In the genomic region with DNA sequence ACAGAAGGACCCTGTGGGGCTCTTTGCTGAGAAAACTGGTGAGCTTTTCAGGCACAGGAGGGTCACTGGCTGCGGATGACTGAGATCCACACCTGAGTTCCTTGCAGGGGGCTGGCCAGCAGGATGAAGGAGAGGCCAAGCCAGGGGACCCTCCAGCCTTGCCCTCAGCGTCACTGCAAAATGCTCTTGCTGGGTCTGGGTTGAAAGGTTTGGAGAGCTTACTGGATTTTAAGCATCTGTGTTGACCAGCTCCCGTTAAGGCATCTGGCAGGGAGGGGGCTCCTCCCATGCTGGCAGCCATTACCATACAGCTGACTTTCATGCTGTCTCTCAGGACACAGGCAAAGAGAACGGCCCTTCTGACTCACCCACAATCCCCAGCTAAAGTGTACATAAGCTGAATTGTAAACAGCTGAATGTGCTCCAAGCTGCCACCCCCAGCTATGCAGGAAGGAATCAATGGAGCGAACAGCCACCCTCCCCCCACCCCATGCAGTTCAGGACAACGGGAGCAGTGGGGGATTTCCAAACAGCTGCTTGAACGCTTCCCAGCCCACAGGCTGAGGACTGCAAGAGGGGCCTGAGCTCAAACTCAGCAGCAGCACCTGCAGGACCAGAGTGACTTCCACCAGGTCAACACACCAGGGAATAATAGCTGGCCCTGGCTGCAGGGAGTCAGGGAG, we compare ENCODE assay signal across 8 cellular contexts. TPM values are rescaled to one million over a fixed set of nuclear protein-coding genes. Genes with fewer than 3 reads are reported as not detected.
DNase-seq lines count a peak whose midpoint lies in the region; ATAC-seq, FAIRE-seq and TF ChIP-seq lines count a peak whose summit lies in the region.

No MANE protein-coding gene starts in this region.

- FAIRE-seq in K562 (lab: Jason Lieb, UNC) (no peak), small intestine (lab: Jason Lieb, UNC) (no peak)

- TF ChIP-seq RAD21 in K562 (CRISPR knock-in tag; conservative IDR thresholded peaks at IDR 0.05 in 1 of 2, IDR thresholded peaks at IDR 0.05 in 1 of 2), result no peak

- no peak for TF ChIP-seq CTCF in K562 (IDR thresholded peaks at IDR 0.05 in 2 of 3, conservative IDR thresholded peaks at IDR 0.05 in 1 of 3; ENCODE audit: insufficient read depth in 2 of 3, low read depth in 1 of 3, low read length in 3 of 3)

- no peak for TF ChIP-seq POLR2A in K562 (conservative IDR thresholded peaks at IDR 0.05)

- no peak for TF ChIP-seq EP300 in K562 (IDR thresholded peaks at IDR 0.05; ENCODE audit: low read length)

- no peak overlapping the region for H3K4me2 ChIP-seq in K562 (ENCODE audit: insufficient read depth, low read length)

- H3K9ac ChIP-seq in K562 (ENCODE audit: insufficient read depth in 1 of 2, low read depth in 2 of 2, low read length in 2 of 2) (peak overlapping the region in 1 of 2 experiments; percentile 32; a peak in 1 of 4 replicates), iPS-20b (ENCODE audit: low read depth, low read length) (peak overlapping the region; percentile 41; the same call in 1 of the 2 replicates)

- H3K9me1 ChIP-seq in K562 (ENCODE audit: control insufficient read depth, insufficient read depth, low read length), result peaks cover 13% of the 10 kb centered on the region

- DNase-seq in DMS53 treated with DMSO at 0.1 percent for 48 hours (lab: John Stamatoyannopoulos, UW; ENCODE audit: unreplicated experiment) (peak; percentile 98), NCI-H2107 treated with DMSO at 0.1 percent for 48 hours (lab: John Stamatoyannopoulos, UW; ENCODE audit: unreplicated experiment) (peak; percentile 98), K562 (ENCODE audit: extremely low read depth in 1 of 4, low spot score in 3 of 4) (no peak), small intestine (peak; percentile 69), CD1c-positive myeloid dendritic cell (ENCODE audit: extremely low spot score) (no peak), cerebellum (ENCODE audit: low spot score) (no peak)
- no peak for DNase-seq in activated CD4-positive, CD25-positive, alpha-beta regulatory T cell treated with anti-CD3 and anti-CD28 coated beads, Interleukin-2, amount 50 U/mL, for 72 hours

- BruUV-seq in K562 (replicated peaks; lab: Mats Ljungman, UMichigan), result no TSS peak

- peaks cover 60% of the 10 kb centered on the region for H3K79me2 ChIP-seq in K562 (ENCODE audit: control insufficient read depth, insufficient read depth, low read length)

- in situ Hi-C loops in K562 (cut with MboI), result no loop called here

- H3K4me1 ChIP-seq in K562 (replicated peaks in 1 of 2; ENCODE audit: control insufficient read depth in 2 of 2, insufficient read depth in 2 of 2, low read length in 2 of 2), result peaks cover 11 to 26% of the 10 kb centered on the region in 2 experiments; a peak in 4 of 5 replicates
- H3K4me1 ChIP-seq in iPS-20b (ENCODE audit: insufficient read depth, low read length), result peaks cover 69% of the 10 kb centered on the region
- H3K4me1 ChIP-seq in small intestine (ENCODE audit: control insufficient read depth in 2 of 2, insufficient read depth in 1 of 2, low read depth in 1 of 2, low read length in 1 of 2), result peaks cover 7 to 46% of the 10 kb centered on the region in 2 donors

- ATAC-seq in K562, result no peak

- H3K27me3 ChIP-seq in K562 (ENCODE audit: control insufficient read depth in 2 of 2, insufficient read depth in 2 of 2, low read length in 2 of 2), result no peaks in the 10 kb centered on the region
- H3K27me3 ChIP-seq in iPS-20b (ENCODE audit: insufficient read depth, low read length), result peaks cover 81% of the 10 kb centered on the region
- H3K27me3 ChIP-seq in small intestine (ENCODE audit: control insufficient read depth in 2 of 2, insufficient read depth in 2 of 2, low read length in 2 of 2), result no peaks in the 10 kb centered on the region

- H3K27ac ChIP-seq in K562 (ENCODE audit: extremely low read depth, low read depth, low read length) (no peak overlapping the region), iPS-20b (ENCODE audit: low read length) (no peak overlapping the region), small intestine (ENCODE audit: low read depth in 1 of 2, low read length in 1 of 2) (peak overlapping the region in 1 of 2 donors; percentile 84)

- CTCF ChIA-PET in K562 (lab: Yijun Ruan, JAX; ENCODE audit: low intra/inter-chr PET ratio), result interaction anchor here (0.6 kb wide), 1 partner anchor 38 kb away, joined by 3 read pairs; no protein-coding TSS in a partner anchor

- H3K9me3 ChIP-seq in K562 (replicated peaks; ENCODE audit: control insufficient read depth, insufficient read depth, low read depth, low read length) (no peaks in the 10 kb centered on the region), iPS-20b (ENCODE audit: insufficient read depth, low read depth, low read length) (no peaks in the 10 kb centered on the region), small intestine (ENCODE audit: control insufficient read depth, low read depth) (no peaks in the 10 kb centered on the region)

- H3K36me3 ChIP-seq in K562 (ENCODE audit: control insufficient read depth, insufficient read depth, low read length) (peaks cover 48% of the 10 kb centered on the region; the same call in 2 of the 3 replicates), iPS-20b (ENCODE audit: insufficient read depth, low read depth, low read length) (no peaks in the 10 kb centered on the region), small intestine (ENCODE audit: control insufficient read depth in 2 of 2, insufficient read depth in 2 of 2, low read length in 2 of 2) (no peaks in the 10 kb centered on the region)

- intact Hi-C loops in K562 (cut with micrococcal nuclease), result no loop called here

- POLR2A ChIA-PET in K562 (lab: Yijun Ruan, JAX), result interaction anchor here (0.6 to 2.1 kb wide), 7 partner anchors 9 to 456 kb away, joined by 3 to 10 read pairs (median 4); a partner anchor contains a TSS

- H3K4me3 ChIP-seq in K562 (no peak overlapping the region), iPS-20b (ENCODE audit: low read length) (peak overlapping the region; percentile 21; the same call in 1 of the 2 replicates), small intestine (ENCODE audit: low read depth in 1 of 2, low read length in 2 of 2) (no peak overlapping the region)

- 67% methylated on average over 7 of the region's 7 CpGs for WGBS in K562 (ENCODE audit: insufficient coverage, low coverage, missing lambda C conversion rate)
- WGBS in small intestine, 3 donors, result 24 to 34% (median 26%) methylated on average over 7 of the region's 7 CpGs

- peaks cover 35% of the 10 kb centered on the region for H4K20me1 ChIP-seq in K562 (replicated peaks; ENCODE audit: control insufficient read depth, insufficient read depth, low read length)

- H2AFZ ChIP-seq in K562 (ENCODE audit: low read depth, low read length), result no peak overlapping the region

TF ChIP-seq in K562, 482 proteins besides CTCF, POLR2A, EP300 and RAD21 (continues in another document):
- TF ChIP-seq, protein P1, sequence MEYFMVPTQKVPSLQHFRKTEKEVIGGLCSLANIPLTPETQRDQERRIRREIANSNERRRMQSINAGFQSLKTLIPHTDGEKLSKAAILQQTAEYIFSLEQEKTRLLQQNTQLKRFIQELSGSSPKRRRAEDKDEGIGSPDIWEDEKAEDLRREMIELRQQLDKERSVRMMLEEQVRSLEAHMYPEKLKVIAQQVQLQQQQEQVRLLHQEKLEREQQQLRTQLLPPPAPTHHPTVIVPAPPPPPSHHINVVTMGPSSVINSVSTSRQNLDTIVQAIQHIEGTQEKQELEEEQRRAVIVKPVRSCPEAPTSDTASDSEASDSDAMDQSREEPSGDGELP (CRISPR knock-in tag; IDR thresholded peaks at IDR 0.05; ENCODE audit: borderline replicate concordance), result peak; percentile 33; the same call in 1 of the 2 replicates
- TF ChIP-seq ESRRB (CRISPR knock-in tag; IDR thresholded peaks at IDR 0.05; ENCODE audit: borderline replicate concordance), result no peak
- TF ChIP-seq, protein P2, sequence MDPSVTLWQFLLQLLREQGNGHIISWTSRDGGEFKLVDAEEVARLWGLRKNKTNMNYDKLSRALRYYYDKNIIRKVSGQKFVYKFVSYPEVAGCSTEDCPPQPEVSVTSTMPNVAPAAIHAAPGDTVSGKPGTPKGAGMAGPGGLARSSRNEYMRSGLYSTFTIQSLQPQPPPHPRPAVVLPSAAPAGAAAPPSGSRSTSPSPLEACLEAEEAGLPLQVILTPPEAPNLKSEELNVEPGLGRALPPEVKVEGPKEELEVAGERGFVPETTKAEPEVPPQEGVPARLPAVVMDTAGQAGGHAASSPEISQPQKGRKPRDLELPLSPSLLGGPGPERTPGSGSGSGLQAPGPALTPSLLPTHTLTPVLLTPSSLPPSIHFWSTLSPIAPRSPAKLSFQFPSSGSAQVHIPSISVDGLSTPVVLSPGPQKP (CRISPR knock-in tag; IDR thresholded peaks at IDR 0.05), result no peak
- TF ChIP-seq, protein P3, sequence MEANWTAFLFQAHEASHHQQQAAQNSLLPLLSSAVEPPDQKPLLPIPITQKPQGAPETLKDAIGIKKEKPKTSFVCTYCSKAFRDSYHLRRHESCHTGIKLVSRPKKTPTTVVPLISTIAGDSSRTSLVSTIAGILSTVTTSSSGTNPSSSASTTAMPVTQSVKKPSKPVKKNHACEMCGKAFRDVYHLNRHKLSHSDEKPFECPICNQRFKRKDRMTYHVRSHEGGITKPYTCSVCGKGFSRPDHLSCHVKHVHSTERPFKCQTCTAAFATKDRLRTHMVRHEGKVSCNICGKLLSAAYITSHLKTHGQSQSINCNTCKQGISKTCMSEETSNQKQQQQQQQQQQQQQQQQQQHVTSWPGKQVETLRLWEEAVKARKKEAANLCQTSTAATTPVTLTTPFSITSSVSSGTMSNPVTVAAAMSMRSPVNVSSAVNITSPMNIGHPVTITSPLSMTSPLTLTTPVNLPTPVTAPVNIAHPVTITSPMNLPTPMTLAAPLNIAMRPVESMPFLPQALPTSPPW (CRISPR knock-in tag; IDR thresholded peaks at IDR 0.05), result no peak
- no peak for TF ChIP-seq TBL1XR1 (IDR thresholded peaks at IDR 0.05; ENCODE audit: low read length in 2 of 2)

RNA-seq across cellular contexts. Expression of a gene that starts 21.3 kb away (rescaled TPM):
- not detected in 2 replicates for total RNA-seq in K562 (2011; cell fraction: chromatin; rRNA removed; ENCODE audit: low replicate concordance)
- not detected in 2 replicates for total RNA-seq in K562 (2011; cell fraction: nucleolus; rRNA removed)
- total RNA-seq in K562 (2011; cell fraction: nucleoplasm; rRNA removed), result not detected in 2 replicates
- not detected in 2 replicates for total RNA-seq in K562 (2014; rRNA removed)
- not detected in 2 replicates for total RNA-seq in K562 (2014; rRNA removed; fragmentation: Illumina TruSeq; extraction: Trizol)
- not detected in 2 replicates for total RNA-seq in K562 (2015; rRNA removed; fragmentation: Illumina TruSeq; extraction: Trizol)
- total RNA-seq in K562 (2021), result not detected in 2 replicates
- polyA plus RNA-seq in K562 (2011; rRNA removed), result not detected in 2 replicates
- not detected in 2 replicates for polyA plus RNA-seq in K562 (2011; cell fraction: cytosol; rRNA removed)
- not detected in 2 replicates for polyA plus RNA-seq in K562 (2011; cell fraction: nucleus; rRNA removed)
- polyA plus RNA-seq in K562 (2012), result not detected in 2 replicates
- not detected in 2 replicates for polyA plus RNA-seq in K562 (2014; fragmentation: Illumina TruSeq; extraction: Trizol)
- not detected for polyA plus RNA-seq in K562 (2014; fragmentation: Nextera tagmentation; extraction: Ambion mirVana)
- polyA plus RNA-seq in K562 (2014; rRNA removed), result not detected in 2 replicates
- not detected in 2 replicates for polyA minus RNA-seq in K562 (2011; rRNA and poly(A)+ RNA removed)
- not detected in 2 replicates for polyA minus RNA-seq in K562 (2011; cell fraction: cytosol; rRNA and poly(A)+ RNA removed)
- polyA minus RNA-seq in K562 (2011; cell fraction: nucleus; rRNA and poly(A)+ RNA removed), result not detected in 2 replicates
- polyA plus RNA-seq in small intestine, result not detected
- not detected for total RNA-seq in cerebellum

Comparison
In these comparisons a context has a peak if more than half of its experiments do, and no peak if none do; other contexts are left out.
1. DNase-seq: peak in DMS53 treated with DMSO at 0.1 percent for 48 hours (single experiment), NCI-H2107 treated with DMSO at 0.1 percent for 48 hours (single experiment) and small intestine (single experiment); none in K562 (0 of 4), CD1c-positive myeloid dendritic cell (single experiment), cerebellum (single experiment) and activated CD4-positive, CD25-positive, alpha-beta regulatory T cell treated with anti-CD3 and anti-CD28 coated beads, Interleukin-2, amount 50 U/mL, for 72 hours (single experiment).